Comparison of ENCODE assay signal across 32 cellular contexts in genomic region chr10:99598781-99599481, GRCh38. TPM values are rescaled to one million over a fixed set of nuclear protein-coding genes. Genes with fewer than 3 reads are reported as not detected.
DNase-seq lines count a peak whose midpoint lies in the region; ATAC-seq, FAIRE-seq and TF ChIP-seq lines count a peak whose summit lies in the region.
"Had no signal": no experiment of that assay in that cellular context is flagged by ENCODE, and none has a peak within 500 bp of the region (broad histone marks: within the 10 kb centered on the region; RNA-seq: fewer than 3 reads in every experiment).

No MANE protein-coding gene starts in this region.

- intact Hi-C loops in GM12878 (cut with micrococcal nuclease; ENCODE audit: unreplicated experiment): no loop called here

- no peak for TF ChIP-seq RAD21 in GM12878 (IDR thresholded peaks at IDR 0.05; ENCODE audit: insufficient read depth, low read depth, low read length)

- H3K4me2 ChIP-seq in GM12878 (ENCODE audit: control insufficient read depth, insufficient read depth): no peak overlapping the region
- H3K4me2 ChIP-seq: hepatocyte had no signal

- no TSS peak for BruUV-seq in GM12878 (replicated peaks; lab: Mats Ljungman, UMichigan)

- 58% methylated on average over 7 of the region's 7 CpGs for WGBS in GM12878 (ENCODE audit: insufficient coverage, insufficient replicate concordance, low lambda C conversion rate, missing lambda C conversion rate)

- H4K20me1 ChIP-seq in GM12878 (ENCODE audit: control insufficient read depth, insufficient read depth): no peaks in the 10 kb centered on the region

- no peaks in the 10 kb centered on the region for H3K9me3 ChIP-seq in GM12878 (replicated peaks; ENCODE audit: control insufficient read depth, insufficient read depth, low read length)
- H3K9me3 ChIP-seq: SJCRH30, upper lobe of left lung had no signal

- FAIRE-seq in GM12878 (lab: Jason Lieb, UNC): no peak
- FAIRE-seq: endothelial cell of umbilical vein, GM18507 had no signal

- POLR2A ChIA-PET in GM12878 (lab: Charles Lee): no interaction called here

- H3K9ac ChIP-seq in GM12878 (ENCODE audit: control insufficient read depth, insufficient read depth, low read length): no peak overlapping the region
- H3K9ac ChIP-seq: parathyroid adenoma had no signal

- TF ChIP-seq CTCF in GM12878 (IDR thresholded peaks at IDR 0.05 in 2 of 3, conservative IDR thresholded peaks at IDR 0.05 in 1 of 3; ENCODE audit: control insufficient read depth in 2 of 3, extremely low read depth in 1 of 3, insufficient read depth in 1 of 3, low read depth in 3 of 3, low read length in 3 of 3): no peak
- no peak for TF ChIP-seq CTCF in neural crest cell (conservative IDR thresholded peaks at IDR 0.05)

- H3K9me3 Mint-ChIP-seq in neural crest cell: peaks cover 3% of the 10 kb centered on the region
- H3K9me3 Mint-ChIP-seq: activated naive CD8-positive, alpha-beta T cell treated with anti-CD3 and anti-CD28 coated beads, Interleukin-2, amount 50 U/mL, for 24 hours; CD4-positive, alpha-beta T cell; central memory CD8-positive, alpha-beta T cell; immature natural killer cell; T-cell had no signal

- no peak overlapping the region for H3K27ac ChIP-seq in GM12878 (ENCODE audit: control insufficient read depth, insufficient read depth)
- H3K27ac ChIP-seq: hepatocyte, parathyroid adenoma, SJCRH30, upper lobe of left lung had no signal

- DNase-seq in GM12878 (ENCODE audit: low read depth, low spot score) (no peak), neural crest cell (ENCODE audit: low read depth, low spot score) (no peak), epidermal melanocyte (ENCODE audit: insufficient read length, low spot score) (no peak)
- DNase-seq: activated CD4-positive, CD25-positive, alpha-beta regulatory T cell treated with anti-CD3 and anti-CD28 coated beads, Interleukin-2, amount 50 U/mL, for 72 hours; activated CD8-positive, alpha-beta T cell treated with anti-CD3 and anti-CD28 coated beads, Interleukin-2, amount 10 ng/mL, durations not matched to agents 7 days and 5 days; activated effector memory CD4-positive, alpha-beta T cell treated with anti-CD3 and anti-CD28 coated beads, Interleukin-2, amount 50 U/mL, for 16 hours; activated naive CD8-positive, alpha-beta T cell treated with anti-CD3 and anti-CD28 coated beads, Interleukin-2, amount 50 U/mL, for 24 hours; activated T-cell treated with anti-CD3 and anti-CD28 coated beads for 4 hours; CD4-positive, alpha-beta T cell; DMS 273 treated with DMSO at 0.1 percent for 48 hours; immature natural killer cell; KBM-7; NCI-H1694 treated with DMSO at 0.1 percent for 48 hours; NCI-H2171; NCI-H524; NK-92 treated with Interleukin-12 subunit alpha and Interleukin-12 subunit beta, amount 100 ng/mL, for 24 hours; SJCRH30; T-cell; upper lobe of left lung had no signal

- no peak for TF ChIP-seq EP300 in GM12878 (IDR thresholded peaks at IDR 0.05; ENCODE audit: borderline replicate concordance in 1 of 2, control insufficient read depth in 1 of 2, low read depth in 2 of 2, low read length in 2 of 2)

- no peaks in the 10 kb centered on the region for H3K79me2 ChIP-seq in GM12878 (ENCODE audit: control insufficient read depth, insufficient read depth, low read length)
- H3K79me2 ChIP-seq: hepatocyte, parathyroid adenoma had no signal

- H3K4me3 ChIP-seq in GM12878: no peak overlapping the region
- H3K4me3 ChIP-seq: hepatocyte, SJCRH30, upper lobe of left lung had no signal

- ATAC-seq in GM18861 (IDR thresholded peaks at IDR 0.05; ENCODE audit: unreplicated experiment) (peak; percentile 73), HG02623 (IDR thresholded peaks at IDR 0.05; ENCODE audit: unreplicated experiment) (peak; percentile 55), GM12878 (peak; percentile 64), GM21786 (IDR thresholded peaks at IDR 0.05; ENCODE audit: unreplicated experiment) (no peak), HG03095 (IDR thresholded peaks at IDR 0.05; ENCODE audit: unreplicated experiment) (no peak), GM21381 (IDR thresholded peaks at IDR 0.05; ENCODE audit: unreplicated experiment) (no peak)
- ATAC-seq: activated CD8-positive, alpha-beta T cell treated with anti-CD3 and anti-CD28 coated beads, Interleukin-2, amount 10 ng/mL, durations not matched to agents 7 days and 5 days; activated naive CD8-positive, alpha-beta T cell treated with anti-CD3 and anti-CD28 coated beads, Interleukin-2, amount 50 U/mL, for 24 hours; left lobe of liver; sciatic nerve; T-cell had no signal

- H3K4me1 ChIP-seq in GM12878 (ENCODE audit: control insufficient read depth, insufficient read depth, low read length): peaks cover 6% of the 10 kb centered on the region
- H3K4me1 ChIP-seq: parathyroid adenoma, upper lobe of left lung had no signal

- H3K36me3 Mint-ChIP-seq in neural crest cell (ENCODE audit: low read depth): no peaks in the 10 kb centered on the region
- H3K36me3 Mint-ChIP-seq: immature natural killer cell, T-cell had no signal

- peak overlapping the region; percentile 22 for H3K27ac Mint-ChIP-seq in neural crest cell (ENCODE audit: unreplicated experiment)
- H3K27ac Mint-ChIP-seq: activated CD8-positive, alpha-beta T cell treated with anti-CD3 and anti-CD28 coated beads, Interleukin-2, amount 10 ng/mL, durations not matched to agents 7 days and 5 days; activated naive CD8-positive, alpha-beta T cell treated with anti-CD3 and anti-CD28 coated beads, Interleukin-2, amount 50 U/mL, for 24 hours; CD4-positive, alpha-beta T cell; immature natural killer cell; nephron; T-cell had no signal

- in situ Hi-C loops in GM12878 (cut with MboI): no loop called here

- SMC1A ChIA-PET in GM12878 (lab: Charles Lee; ENCODE audit: uncharacterized antibody, unreplicated experiment): interaction anchor here (1.9 kb wide), 1 partner anchor 13 kb away, joined by 4 read pairs; no protein-coding TSS in a partner anchor

- H2AFZ ChIP-seq in GM12878 (ENCODE audit: control insufficient read depth, low read depth, low read length): no peak overlapping the region
- H2AFZ ChIP-seq: hepatocyte, parathyroid adenoma had no signal

- no peaks in the 10 kb centered on the region for H3K4me1 Mint-ChIP-seq in neural crest cell
- H3K4me1 Mint-ChIP-seq: central memory CD8-positive, alpha-beta T cell; immature natural killer cell; T-cell had no signal

- CTCF ChIA-PET in GM12878 (lab: Yijun Ruan, JAX): interaction anchor here (0.6 to 2.1 kb wide), 5 partner anchors 13 to 205 kb away, joined by 3 to 10 read pairs (median 3); no protein-coding TSS in a partner anchor

- H3K4me3 Mint-ChIP-seq in neural crest cell: no peak overlapping the region
- H3K4me3 Mint-ChIP-seq: activated CD8-positive, alpha-beta T cell treated with anti-CD3 and anti-CD28 coated beads, Interleukin-2, amount 10 ng/mL, durations not matched to agents 7 days and 5 days; activated naive CD8-positive, alpha-beta T cell treated with anti-CD3 and anti-CD28 coated beads, Interleukin-2, amount 50 U/mL, for 24 hours; CD4-positive, alpha-beta T cell; central memory CD8-positive, alpha-beta T cell; immature natural killer cell; nephron; T-cell had no signal

- RAD21 ChIA-PET in GM12878 (lab: Charles Lee; ENCODE audit: unreplicated experiment): no interaction called here

- H3K27me3 Mint-ChIP-seq in neural crest cell (ENCODE audit: low read depth): peaks cover 20% of the 10 kb centered on the region
- H3K27me3 Mint-ChIP-seq: activated naive CD8-positive, alpha-beta T cell treated with anti-CD3 and anti-CD28 coated beads, Interleukin-2, amount 50 U/mL, for 24 hours had no signal

- no peaks in the 10 kb centered on the region for H3K27me3 ChIP-seq in GM12878 (replicated peaks in 1 of 2; ENCODE audit: control insufficient read depth in 2 of 2, insufficient read depth in 2 of 2, low read length in 1 of 2)
- H3K27me3 ChIP-seq: SJCRH30, upper lobe of left lung had no signal

- no peaks in the 10 kb centered on the region for H3K36me3 ChIP-seq in GM12878 (ENCODE audit: control insufficient read depth in 2 of 2, insufficient read depth in 2 of 2, low read length in 1 of 2)
- H3K36me3 ChIP-seq: SJCRH30, upper lobe of left lung had no signal

- TF ChIP-seq POLR2A in GM12878 (IDR thresholded peaks at IDR 0.05; ENCODE audit: low read depth, low read length): no peak

TF ChIP-seq in GM12878, 131 proteins besides CTCF, POLR2A, EP300 and RAD21:
- TF ChIP-seq JUNB (IDR thresholded peaks at IDR 0.05) (peak; percentile 29; the same call in 1 of the 2 replicates), CHD2 (IDR thresholded peaks at IDR 0.05; ENCODE audit: borderline replicate concordance, low read depth, low read length) (no peak)

RNA-seq across cellular contexts. Expression of gene SLC25A28, which starts 21.3 kb away (rescaled TPM):
- total RNA-seq in GM12878 (2013; cell fraction: nucleolus; rRNA removed): 30.6 and 30.9 TPM in 2 replicates
- total RNA-seq in GM12878 (2014; rRNA removed): 15.6 and 16.0 TPM in 2 replicates
- 27.0 and 27.5 TPM in 2 replicates for total RNA-seq in GM12878 (2014; rRNA removed; fragmentation: Illumina TruSeq; extraction: Trizol)
- 28.8 and 31.8 TPM in 2 replicates for total RNA-seq in GM12878 (2021)
- polyA plus RNA-seq in GM12878 (2011; ENCODE audit: low read depth): 25.4 TPM
- 29.3 and 40.0 TPM in 2 replicates for polyA plus RNA-seq in GM12878 (2011; rRNA removed)
- polyA plus RNA-seq in GM12878 (2011; cell fraction: cytosol; rRNA removed): 31.6 and 38.4 TPM in 2 replicates
- 94.0 and 118 TPM in 2 replicates for polyA plus RNA-seq in GM12878 (2011; cell fraction: nucleus; rRNA removed)
- polyA plus RNA-seq in GM12878 (2012): 33.1 and 36.0 TPM in 2 replicates
- polyA plus RNA-seq in GM12878 (2014; fragmentation: Illumina TruSeq; extraction: Trizol): 47.8 and 49.6 TPM in 2 replicates
- polyA plus RNA-seq in GM12878 (2014; fragmentation: Nextera tagmentation; extraction: Ambion mirVana): 10 to 100 TPM; 20.2 to 22.8 TPM
- 43.2 and 45.8 TPM in 2 replicates for polyA plus RNA-seq in GM12878 (2014; rRNA removed)
- 10 to 100 TPM in 1 of 2 experiments, 1 to 10 TPM in 1; 7.5 to 10.8 TPM for polyA plus RNA-seq in GM12878 (2016; fragmentation: Nextera tagmentation; extraction: Ambion mirVana)
- 23.0 and 33.1 TPM in 2 replicates for polyA minus RNA-seq in GM12878 (2011; rRNA and poly(A)+ RNA removed)
- polyA minus RNA-seq in GM12878 (2011; cell fraction: cytosol; rRNA and poly(A)+ RNA removed): 9.9 and 11.9 TPM in 2 replicates
- 20.2 and 31.0 TPM in 2 replicates for polyA minus RNA-seq in GM12878 (2011; cell fraction: nucleus; rRNA and poly(A)+ RNA removed)
- 28.4 and 40.2 TPM in 2 replicates for total RNA-seq in neural crest cell

Comparison
In these comparisons a context has a peak if more than half of its experiments do, and no peak if none do; other contexts are left out.
1. ATAC-seq: peak in GM18861 (single experiment), HG02623 (single experiment) and GM12878 (single experiment); none in GM21786 (single experiment), HG03095 (single experiment) and GM21381 (single experiment).